ENCODE assay signal across 9 cellular contexts in genomic region chr18:3511980-3512379, GRCh38.
DNase-seq lines count a peak whose midpoint lies in the region; ATAC-seq, FAIRE-seq and TF ChIP-seq lines count a peak whose summit lies in the region.
"Had no signal": no experiment of that assay in that cellular context is flagged by ENCODE, and none has a peak within 500 bp of the region (broad histone marks: within the 10 kb centered on the region; RNA-seq: fewer than 3 reads in every experiment).

No MANE protein-coding gene starts in this region.

- no peak for TF ChIP-seq CTCF in right lobe of liver (IDR thresholded peaks at IDR 0.05)
- no peak for TF ChIP-seq CTCF in HepG2 (CRISPR knock-in tag; IDR thresholded peaks at IDR 0.05)
- no peak for TF ChIP-seq CTCF in endothelial cell (IDR thresholded peaks at IDR 0.05; ENCODE audit: unreplicated experiment)

- H3K4me2 ChIP-seq in HepG2 (ENCODE audit: low read depth, low read length), result no peak overlapping the region

- H3K27ac Mint-ChIP-seq in endothelial cell (ENCODE audit: unreplicated experiment), result no peak overlapping the region
- H3K27ac Mint-ChIP-seq: IgD-negative memory B cell had no signal

- H3K27me3 ChIP-seq in right lobe of liver (no peaks in the 10 kb centered on the region), HepG2 (ENCODE audit: control insufficient read depth in 1 of 2, insufficient read depth in 2 of 2, low read length in 2 of 2) (peaks cover 1 to 19% of the 10 kb centered on the region in 2 experiments; a peak in 1 of 5 replicates)

- FAIRE-seq in HepG2 (lab: Jason Lieb, UNC) (no peak), urothelium cell line (lab: Jason Lieb, UNC) (peak; percentile 97)

- TF ChIP-seq POLR2A in right lobe of liver (IDR thresholded peaks at IDR 0.05) (no peak), HepG2 (IDR thresholded peaks at IDR 0.05; ENCODE audit: insufficient read depth in 1 of 2, low read depth in 2 of 2, low read length in 2 of 2) (no peak)

- no peaks in the 10 kb centered on the region for H3K36me3 Mint-ChIP-seq in endothelial cell (ENCODE audit: low read depth, unreplicated experiment)
- H3K36me3 Mint-ChIP-seq: IgD-negative memory B cell had no signal

- no TSS peak for BruUV-seq in HepG2 (replicated peaks; lab: Mats Ljungman, UMichigan)

- ATAC-seq in right lobe of liver (peak in 3 of 4 donors; percentile 20 to 30 (median 29)), HepG2 (no peak), left ventricle myocardium superior (no peak), HG03439 (IDR thresholded peaks at IDR 0.05; ENCODE audit: unreplicated experiment) (no peak)

- H3K36me3 ChIP-seq in right lobe of liver (no peaks in the 10 kb centered on the region), HepG2 (replicated peaks in 1 of 2; ENCODE audit: control insufficient read depth in 1 of 2, insufficient read depth in 2 of 2, low read length in 2 of 2) (no peaks in the 10 kb centered on the region)

- no peaks in the 10 kb centered on the region for H3K79me2 ChIP-seq in HepG2 (ENCODE audit: insufficient read depth, low read length)

- no peaks in the 10 kb centered on the region for H4K20me1 ChIP-seq in HepG2 (ENCODE audit: insufficient read depth, low read length)

- CTCF ChIA-PET in HepG2 (lab: Yijun Ruan, JAX; ENCODE audit: low intra/inter-chr PET ratio, low total read pairs), result no interaction called here

- H3K4me3 ChIP-seq in right lobe of liver, result no peak overlapping the region
- no peak overlapping the region for H3K4me3 ChIP-seq in HepG2 (replicated peaks in 1 of 3; ENCODE audit: insufficient read depth in 1 of 3, low read depth in 2 of 3, low read length in 3 of 3)

- H3K4me1 Mint-ChIP-seq in endothelial cell (ENCODE audit: unreplicated experiment), result no peaks in the 10 kb centered on the region

- no peak for TF ChIP-seq EP300 in HepG2 (IDR thresholded peaks at IDR 0.05; ENCODE audit: low read depth in 2 of 2, low read length in 2 of 2)
- TF ChIP-seq EP300 in HepG2 (CRISPR knock-in tag; IDR thresholded peaks at IDR 0.05; ENCODE audit: borderline replicate concordance), result no peak

- in situ Hi-C loops in HepG2 (cut with HindIII; ENCODE audit: extremely low pct_ligation_motif_present, low pct_unique_long_range_greater_than_20kb), result no loop called here

- intact Hi-C loops in right lobe of liver (cut with DNase I) (no loop called here), HepG2 (cut with micrococcal nuclease; ENCODE audit: unreplicated experiment) (no loop called here), left ventricle myocardium superior (cut with micrococcal nuclease) (no loop called here)

- DNase-seq in right lobe of liver (no peak), HepG2 (ENCODE audit: low spot score) (no peak), OCI-M2 (lab: John Stamatoyannopoulos, UW; ENCODE audit: unreplicated experiment) (peak; percentile 5), epidermal melanocyte (ENCODE audit: insufficient read length, low spot score) (peak; percentile 58), urothelium cell line (ENCODE audit: low spot score) (peak; percentile 75), left ventricle myocardium superior (no peak), endothelial cell (ENCODE audit: low spot score) (no peak)

- H3K27ac ChIP-seq in right lobe of liver (no peak overlapping the region), HepG2 (ENCODE audit: extremely low read length, insufficient read depth, low read length) (no peak overlapping the region)

- WGBS in right lobe of liver (ENCODE audit: insufficient coverage, low coverage, low lambda C conversion rate, missing lambda C conversion rate), result 28% methylated on average over 2 of the region's 2 CpGs
- 9% methylated on average over 2 of the region's 2 CpGs for WGBS in HepG2 (ENCODE audit: low lambda C conversion rate)

- TF ChIP-seq RAD21 in HepG2 (CRISPR knock-in tag; IDR thresholded peaks at IDR 0.05), result no peak

- no peaks in the 10 kb centered on the region for H3K9me3 ChIP-seq in right lobe of liver
- H3K9me3 ChIP-seq in HepG2 (ENCODE audit: low read length), result no peaks in the 10 kb centered on the region

- POLR2A ChIA-PET in HepG2 (lab: Yijun Ruan, JAX), result no interaction called here

- H2AFZ ChIP-seq in HepG2 (ENCODE audit: low read length), result no peak overlapping the region

- H3K4me1 ChIP-seq in right lobe of liver (no peaks in the 10 kb centered on the region), HepG2 (ENCODE audit: insufficient read depth, low read length) (no peaks in the 10 kb centered on the region)

- no peak overlapping the region for H3K4me3 Mint-ChIP-seq in endothelial cell (ENCODE audit: unreplicated experiment)
- H3K4me3 Mint-ChIP-seq: IgD-negative memory B cell had no signal

- H3K9ac ChIP-seq in HepG2 (ENCODE audit: insufficient read depth, low read depth, low read length), result no peak overlapping the region

- no peaks in the 10 kb centered on the region for H3K9me3 Mint-ChIP-seq in endothelial cell (ENCODE audit: unreplicated experiment)
- H3K9me3 Mint-ChIP-seq: IgD-negative memory B cell had no signal

- no peaks in the 10 kb centered on the region for H3K27me3 Mint-ChIP-seq in endothelial cell (ENCODE audit: unreplicated experiment)
- H3K27me3 Mint-ChIP-seq: IgD-negative memory B cell had no signal

TF ChIP-seq in HepG2, 621 proteins besides CTCF, POLR2A, EP300 and RAD21 (continues in another document):
- no peak for TF ChIP-seq ZNF724P (CRISPR knock-in tag; IDR thresholded peaks at IDR 0.05; ENCODE audit: borderline replicate concordance)
- no peak for TF ChIP-seq PRDM4 (CRISPR knock-in tag; IDR thresholded peaks at IDR 0.05; ENCODE audit: borderline replicate concordance)
- TF ChIP-seq FOXA3 (CRISPR knock-in tag; IDR thresholded peaks at IDR 0.05), result no peak
- TF ChIP-seq ZNF710 (CRISPR knock-in tag; IDR thresholded peaks at IDR 0.05; ENCODE audit: borderline replicate concordance), result no peak
- no peak for TF ChIP-seq HNF1A (IDR thresholded peaks at IDR 0.05; ENCODE audit: low read depth)
- TF ChIP-seq HNF1A (CRISPR knock-in tag; IDR thresholded peaks at IDR 0.05; ENCODE audit: borderline replicate concordance), result no peak
- no peak for TF ChIP-seq POGZ (CRISPR knock-in tag; IDR thresholded peaks at IDR 0.05)

Comparison
In these comparisons a context has a peak if more than half of its experiments do, and no peak if none do; other contexts are left out.
1. ATAC-seq: peak in right lobe of liver (3 of 4); none in HepG2 (single experiment), left ventricle myocardium superior (single experiment) and HG03439 (single experiment).
2. DNase-seq: peak in OCI-M2 (single experiment), epidermal melanocyte (single experiment) and urothelium cell line (single experiment); none in right lobe of liver (0 of 3), HepG2 (single experiment), left ventricle myocardium superior (single experiment) and endothelial cell (single experiment).